In the genomic region with DNA sequence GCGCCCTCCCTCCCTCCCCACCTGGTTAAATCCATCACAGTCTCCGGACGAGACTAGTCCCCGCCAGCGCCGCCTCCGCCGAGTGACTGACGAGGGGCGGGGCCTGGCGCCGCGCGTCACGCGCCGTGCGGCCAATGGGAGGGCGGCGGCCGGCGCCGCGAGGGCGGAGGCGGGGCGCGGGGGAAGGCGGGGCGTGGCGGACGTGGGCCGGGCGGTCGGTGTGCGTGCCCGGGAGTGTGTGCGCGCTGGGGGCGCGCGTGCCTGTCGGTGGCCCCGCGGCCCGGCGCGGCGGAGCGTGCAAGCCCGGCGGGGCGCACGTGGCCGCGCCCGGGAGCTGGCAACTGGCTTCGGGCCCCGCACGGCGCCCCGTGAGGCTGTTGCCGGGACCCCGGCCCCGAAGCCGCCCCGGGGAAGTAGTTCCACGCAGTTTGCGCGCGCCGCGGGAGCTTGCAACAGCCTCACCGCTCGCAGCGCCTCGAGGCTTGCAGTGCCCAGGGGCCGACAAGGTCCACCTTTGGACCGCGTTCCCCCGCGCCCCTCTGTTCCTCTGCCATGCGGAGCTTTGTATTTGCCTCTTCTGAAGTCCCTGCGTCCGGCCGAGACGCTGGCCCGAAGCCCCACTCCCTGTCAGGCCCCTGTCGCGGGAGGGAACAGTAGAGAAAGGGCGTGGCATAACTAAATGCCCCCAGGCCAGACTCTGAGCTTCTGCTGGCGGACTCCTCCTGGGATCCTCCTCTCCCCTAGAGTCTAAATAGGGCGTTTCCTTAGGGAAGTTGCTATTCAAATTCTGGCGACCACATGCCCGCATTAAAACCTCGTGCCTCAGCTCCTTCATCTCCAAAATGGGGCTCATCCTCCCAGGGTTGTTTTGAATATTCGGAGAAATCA, we compare ENCODE assay signal across 8 cellular contexts. TPM values are rescaled to one million over a fixed set of nuclear protein-coding genes. Genes with fewer than 3 reads are reported as not detected.
A peak's percentile ranks its signal among the peaks of the same experiment; 100 is the strongest.
DNase-seq lines count a peak whose midpoint lies in the region; ATAC-seq and TF ChIP-seq lines count a peak whose summit lies in the region.

No MANE protein-coding gene starts in this region.

- no peak for TF ChIP-seq EP300 in suprapubic skin (IDR thresholded peaks at IDR 0.05)

- in situ Hi-C loops in SK-MEL-5 (cut with HindIII; ENCODE audit: low pct_unique_long_range_greater_than_20kb, low sequenced_read_pairs): no loop called here

- no peak for TF ChIP-seq POLR2A in suprapubic skin (IDR thresholded peaks at IDR 0.05)

- WGBS in suprapubic skin: 8% methylated on average over 39 of the region's 97 CpGs

- no peak for TF ChIP-seq CTCF in omental fat pad (IDR thresholded peaks at IDR 0.05)
- TF ChIP-seq CTCF in suprapubic skin (IDR thresholded peaks at IDR 0.05): no peak

- H3K4me3 ChIP-seq in suprapubic skin: peak overlapping the region; percentile 94

- peak; percentile 60 for DNase-seq in H4 (ENCODE audit: low spot score)
- peak; percentile 86 for DNase-seq in LHCN-M2 (ENCODE audit: low read depth)
- peak; percentile 85 for DNase-seq in SK-MEL-5 (ENCODE audit: low read depth, low spot score)
- DNase-seq in activated naive CD4-positive, alpha-beta T cell treated with anti-CD3 and anti-CD28 coated beads, Interleukin-2, amount 50 U/mL, for 16 hours: peak; percentile 93
- DNase-seq in glomerular visceral epithelial cell (ENCODE audit: extremely low spot score): peak; percentile 91
- peak; percentile 73 for DNase-seq in omental fat pad (ENCODE audit: low spot score)
- DNase-seq in suprapubic skin (ENCODE audit: low spot score in 2 of 2): peak; percentile 92 to 93

- no peaks in the 10 kb centered on the region for H3K27me3 ChIP-seq in suprapubic skin

- H3K27ac ChIP-seq in suprapubic skin: peak overlapping the region; percentile 93

- no peaks in the 10 kb centered on the region; the same call in 1 of the 2 replicates for H3K36me3 ChIP-seq in ES-I3 (ENCODE audit: insufficient read depth, low read length)
- H3K36me3 ChIP-seq in suprapubic skin: no peaks in the 10 kb centered on the region

- peak overlapping the region; percentile 51 for H3K9ac ChIP-seq in ES-I3 (ENCODE audit: low read depth, low read length)

- H3K9me3 ChIP-seq in ES-I3 (ENCODE audit: control insufficient read depth, insufficient read depth, low read length) (no peaks in the 10 kb centered on the region), suprapubic skin (no peaks in the 10 kb centered on the region)

- peaks cover 22% of the 10 kb centered on the region for H3K4me1 ChIP-seq in ES-I3 (ENCODE audit: insufficient read depth, low read length)
- peaks cover 32% of the 10 kb centered on the region for H3K4me1 ChIP-seq in suprapubic skin

- ATAC-seq in omental fat pad (ENCODE audit: low FRiP score): peak; percentile 99

RNA-seq across cellular contexts. Expression of a gene that starts 0.9 kb away (rescaled TPM):
- total RNA-seq in H4 (2014; rRNA removed; shearing (Covaris generic)): 4.4 and 6.1 TPM in 2 replicates
- 6.6 and 6.8 TPM in 2 replicates for total RNA-seq in LHCN-M2 (2014; rRNA removed)
- 5.6 TPM for polyA plus RNA-seq in LHCN-M2 (2012)
- total RNA-seq in SK-MEL-5 (2014; rRNA removed; shearing (Covaris generic)): 6.9 and 7.0 TPM in 2 replicates
- polyA plus RNA-seq in SK-MEL-5 (2015; cell fraction: cytosol; rRNA removed): 5.5 and 8.0 TPM in 2 replicates
- 6.6 and 7.3 TPM in 2 replicates for polyA plus RNA-seq in SK-MEL-5 (2015; cell fraction: nucleus; rRNA removed)
- total RNA-seq in omental fat pad: 10 to 100 TPM in 3 of 4 donors, 1 to 10 TPM in 1; 8.5 to 16.0 (median 13.7) TPM
- 10 to 100 TPM; 11.4 to 13.8 (median 12.2) TPM for total RNA-seq in suprapubic skin

Comparison
In these comparisons a context has a peak if more than half of its experiments do, and no peak if none do; other contexts are left out.
1. Peak in every context shown above with its lines: DNase-seq, ATAC-seq, H3K4me3 ChIP-seq and H3K27ac ChIP-seq.